Comparison of ENCODE assay signal across 1 cellular context in the genomic region with DNA sequence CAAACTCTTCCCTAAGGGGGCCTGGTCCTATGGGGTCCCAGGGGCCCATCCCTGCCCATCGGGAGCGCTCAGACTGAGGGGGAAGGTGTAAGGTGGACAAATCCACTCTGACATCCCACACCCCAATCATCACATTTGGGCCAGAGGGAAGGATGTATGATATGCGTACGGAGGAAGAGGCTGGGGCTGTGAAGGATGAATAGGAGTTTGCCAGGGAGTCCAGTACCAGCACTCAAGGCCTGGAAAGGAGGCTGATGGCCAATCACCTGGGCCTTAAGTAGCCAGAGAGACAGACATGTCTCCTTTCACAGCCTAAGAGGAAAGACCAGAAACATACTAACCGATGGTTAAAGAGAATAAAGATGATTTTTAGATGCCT.
TF ChIP-seq lines count a peak whose summit lies in the region.

No MANE protein-coding gene starts in this region.

TF ChIP-seq in HCT116, 20 proteins besides CTCF, POLR2A, EP300 and RAD21 (continued from another document):
- no peak for TF ChIP-seq MAX (IDR thresholded peaks at IDR 0.05)
- no peak for TF ChIP-seq TCF7L2 (IDR thresholded peaks at IDR 0.05; ENCODE audit: borderline replicate concordance, extremely low read depth, insufficient read depth, insufficient read length)
- TF ChIP-seq, protein P1, sequence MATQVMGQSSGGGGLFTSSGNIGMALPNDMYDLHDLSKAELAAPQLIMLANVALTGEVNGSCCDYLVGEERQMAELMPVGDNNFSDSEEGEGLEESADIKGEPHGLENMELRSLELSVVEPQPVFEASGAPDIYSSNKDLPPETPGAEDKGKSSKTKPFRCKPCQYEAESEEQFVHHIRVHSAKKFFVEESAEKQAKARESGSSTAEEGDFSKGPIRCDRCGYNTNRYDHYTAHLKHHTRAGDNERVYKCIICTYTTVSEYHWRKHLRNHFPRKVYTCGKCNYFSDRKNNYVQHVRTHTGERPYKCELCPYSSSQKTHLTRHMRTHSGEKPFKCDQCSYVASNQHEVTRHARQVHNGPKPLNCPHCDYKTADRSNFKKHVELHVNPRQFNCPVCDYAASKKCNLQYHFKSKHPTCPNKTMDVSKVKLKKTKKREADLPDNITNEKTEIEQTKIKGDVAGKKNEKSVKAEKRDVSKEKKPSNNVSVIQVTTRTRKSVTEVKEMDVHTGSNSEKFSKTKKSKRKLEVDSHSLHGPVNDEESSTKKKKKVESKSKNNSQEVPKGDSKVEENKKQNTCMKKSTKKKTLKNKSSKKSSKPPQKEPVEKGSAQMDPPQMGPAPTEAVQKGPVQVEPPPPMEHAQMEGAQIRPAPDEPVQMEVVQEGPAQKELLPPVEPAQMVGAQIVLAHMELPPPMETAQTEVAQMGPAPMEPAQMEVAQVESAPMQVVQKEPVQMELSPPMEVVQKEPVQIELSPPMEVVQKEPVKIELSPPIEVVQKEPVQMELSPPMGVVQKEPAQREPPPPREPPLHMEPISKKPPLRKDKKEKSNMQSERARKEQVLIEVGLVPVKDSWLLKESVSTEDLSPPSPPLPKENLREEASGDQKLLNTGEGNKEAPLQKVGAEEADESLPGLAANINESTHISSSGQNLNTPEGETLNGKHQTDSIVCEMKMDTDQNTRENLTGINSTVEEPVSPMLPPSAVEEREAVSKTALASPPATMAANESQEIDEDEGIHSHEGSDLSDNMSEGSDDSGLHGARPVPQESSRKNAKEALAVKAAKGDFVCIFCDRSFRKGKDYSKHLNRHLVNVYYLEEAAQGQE (IDR thresholded peaks at IDR 0.05; ENCODE audit: low read depth) = no peak
- TF ChIP-seq JUND (IDR thresholded peaks at IDR 0.05) = no peak
TF ChIP-seq in HCT116: peak in this region for 0.
